ENCODE assay signal across 2 cellular contexts in genomic region chr15:50181983-50182232, GRCh38.
TF ChIP-seq lines count a peak whose summit lies in the region.

Gene SLC27A2 (plus strand): TSS chr15:50182196. CDS start chr15:50182428, 232 bp downstream.

TF ChIP-seq in K562, 482 proteins besides CTCF, POLR2A, EP300 and RAD21 (continued from another document and continues in another):
- TF ChIP-seq SMAD2 (IDR thresholded peaks at IDR 0.05; ENCODE audit: low read depth, low read length) (no peak), ZFP91 (CRISPR knock-in tag; IDR thresholded peaks at IDR 0.05) (no peak), HDAC1 (IDR thresholded peaks at IDR 0.05) (no peak), ZNF384 (IDR thresholded peaks at IDR 0.05; ENCODE audit: low read depth, low read length) (no peak), IRF2 (CRISPR knock-in tag; IDR thresholded peaks at IDR 0.05) (no peak), NR2C2 (CRISPR knock-in tag; IDR thresholded peaks at IDR 0.05) (peak; percentile 22; the same call in 1 of the 2 replicates), NR2C2 (tag; IDR thresholded peaks at IDR 0.05) (no peak), KLF16 (IDR thresholded peaks at IDR 0.05) (peak; percentile 36; the same call in 1 of the 2 replicates)
- TF ChIP-seq, protein P1, sequence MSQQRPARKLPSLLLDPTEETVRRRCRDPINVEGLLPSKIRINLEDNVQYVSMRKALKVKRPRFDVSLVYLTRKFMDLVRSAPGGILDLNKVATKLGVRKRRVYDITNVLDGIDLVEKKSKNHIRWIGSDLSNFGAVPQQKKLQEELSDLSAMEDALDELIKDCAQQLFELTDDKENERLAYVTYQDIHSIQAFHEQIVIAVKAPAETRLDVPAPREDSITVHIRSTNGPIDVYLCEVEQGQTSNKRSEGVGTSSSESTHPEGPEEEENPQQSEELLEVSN (IDR thresholded peaks at IDR 0.05; ENCODE audit: borderline replicate concordance in 1 of 2, extremely low read depth in 1 of 2, insufficient read depth in 1 of 2, insufficient read length in 1 of 2, low read depth in 1 of 2, low read length in 1 of 2, poor library complexity in 1 of 2, severe bottlenecking in 1 of 2): peak in 1 of 2 experiments; percentile 88
- TF ChIP-seq, protein P2, sequence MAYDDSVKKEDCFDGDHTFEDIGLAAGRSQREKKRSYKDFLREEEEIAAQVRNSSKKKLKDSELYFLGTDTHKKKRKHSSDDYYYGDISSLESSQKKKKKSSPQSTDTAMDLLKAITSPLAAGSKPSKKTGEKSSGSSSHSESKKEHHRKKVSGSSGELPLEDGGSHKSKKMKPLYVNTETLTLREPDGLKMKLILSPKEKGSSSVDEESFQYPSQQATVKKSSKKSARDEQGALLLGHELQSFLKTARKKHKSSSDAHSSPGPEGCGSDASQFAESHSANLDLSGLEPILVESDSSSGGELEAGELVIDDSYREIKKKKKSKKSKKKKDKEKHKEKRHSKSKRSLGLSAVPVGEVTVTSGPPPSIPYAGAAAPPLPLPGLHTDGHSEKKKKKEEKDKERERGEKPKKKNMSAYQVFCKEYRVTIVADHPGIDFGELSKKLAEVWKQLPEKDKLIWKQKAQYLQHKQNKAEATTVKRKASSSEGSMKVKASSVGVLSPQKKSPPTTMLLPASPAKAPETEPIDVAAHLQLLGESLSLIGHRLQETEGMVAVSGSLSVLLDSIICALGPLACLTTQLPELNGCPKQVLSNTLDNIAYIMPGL (CRISPR knock-in tag; IDR thresholded peaks at IDR 0.05): 0 out of 2 replicates have a peak, but pooled peaks have one; percentile 60
- TF ChIP-seq, protein P3, sequence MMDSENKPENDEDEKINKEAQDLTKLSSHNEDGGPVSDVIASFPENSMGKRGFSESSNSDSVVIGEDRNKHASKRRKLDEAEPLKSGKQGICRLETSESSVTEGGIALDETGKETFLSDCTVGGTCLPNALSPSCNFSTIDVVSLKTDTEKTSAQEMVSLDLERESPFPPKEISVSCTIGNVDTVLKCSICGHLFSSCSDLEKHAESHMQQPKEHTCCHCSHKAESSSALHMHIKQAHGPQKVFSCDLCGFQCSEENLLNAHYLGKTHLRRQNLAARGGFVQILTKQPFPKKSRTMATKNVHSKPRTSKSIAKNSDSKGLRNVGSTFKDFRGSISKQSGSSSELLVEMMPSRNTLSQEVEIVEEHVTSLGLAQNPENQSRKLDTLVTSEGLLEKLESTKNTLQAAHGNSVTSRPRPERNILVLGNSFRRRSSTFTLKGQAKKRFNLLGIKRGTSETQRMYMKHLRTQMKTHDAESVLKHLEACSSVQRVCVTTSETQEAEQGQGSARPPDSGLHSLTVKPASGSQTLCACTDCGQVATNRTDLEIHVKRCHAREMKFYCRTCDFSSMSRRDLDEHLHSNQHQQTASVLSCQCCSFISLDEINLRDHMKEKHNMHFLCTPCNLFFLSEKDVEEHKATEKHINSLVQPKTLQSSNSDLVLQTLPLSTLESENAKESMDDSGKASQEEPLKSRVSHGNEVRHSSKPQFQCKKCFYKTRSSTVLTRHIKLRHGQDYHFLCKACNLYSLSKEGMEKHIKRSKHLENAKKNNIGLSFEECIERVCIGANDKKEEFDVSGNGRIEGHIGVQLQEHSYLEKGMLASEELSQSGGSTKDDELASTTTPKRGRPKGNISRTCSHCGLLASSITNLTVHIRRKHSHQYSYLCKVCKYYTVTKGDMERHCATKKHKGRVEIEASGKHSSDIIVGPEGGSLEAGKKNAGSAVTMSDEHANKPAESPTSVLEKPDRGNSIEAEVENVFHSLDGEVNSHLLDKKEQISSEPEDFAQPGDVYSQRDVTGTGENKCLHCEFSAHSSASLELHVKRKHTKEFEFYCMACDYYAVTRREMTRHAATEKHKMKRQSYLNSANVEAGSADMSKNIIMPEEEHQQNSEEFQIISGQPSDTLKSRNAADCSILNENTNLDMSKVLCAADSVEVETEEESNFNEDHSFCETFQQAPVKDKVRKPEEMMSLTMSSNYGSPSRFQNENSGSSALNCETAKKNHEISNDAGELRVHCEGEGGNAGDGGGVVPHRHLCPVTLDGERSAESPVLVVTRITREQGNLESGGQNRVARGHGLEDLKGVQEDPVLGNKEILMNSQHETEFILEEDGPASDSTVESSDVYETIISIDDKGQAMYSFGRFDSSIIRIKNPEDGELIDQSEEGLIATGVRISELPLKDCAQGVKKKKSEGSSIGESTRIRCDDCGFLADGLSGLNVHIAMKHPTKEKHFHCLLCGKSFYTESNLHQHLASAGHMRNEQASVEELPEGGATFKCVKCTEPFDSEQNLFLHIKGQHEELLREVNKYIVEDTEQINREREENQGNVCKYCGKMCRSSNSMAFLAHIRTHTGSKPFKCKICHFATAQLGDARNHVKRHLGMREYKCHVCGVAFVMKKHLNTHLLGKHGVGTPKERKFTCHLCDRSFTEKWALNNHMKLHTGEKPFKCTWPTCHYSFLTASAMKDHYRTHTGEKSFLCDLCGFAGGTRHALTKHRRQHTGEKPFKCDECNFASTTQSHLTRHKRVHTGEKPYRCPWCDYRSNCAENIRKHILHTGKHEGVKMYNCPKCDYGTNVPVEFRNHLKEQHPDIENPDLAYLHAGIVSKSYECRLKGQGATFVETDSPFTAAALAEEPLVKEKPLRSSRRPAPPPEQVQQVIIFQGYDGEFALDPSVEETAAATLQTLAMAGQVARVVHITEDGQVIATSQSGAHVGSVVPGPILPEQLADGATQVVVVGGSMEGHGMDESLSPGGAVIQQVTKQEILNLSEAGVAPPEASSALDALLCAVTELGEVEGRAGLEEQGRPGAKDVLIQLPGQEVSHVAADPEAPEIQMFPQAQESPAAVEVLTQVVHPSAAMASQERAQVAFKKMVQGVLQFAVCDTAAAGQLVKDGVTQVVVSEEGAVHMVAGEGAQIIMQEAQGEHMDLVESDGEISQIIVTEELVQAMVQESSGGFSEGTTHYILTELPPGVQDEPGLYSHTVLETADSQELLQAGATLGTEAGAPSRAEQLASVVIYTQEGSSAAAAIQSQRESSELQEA (IDR thresholded peaks at IDR 0.05; ENCODE audit: low read depth): no peak

TF ChIP-seq in HepG2, 621 proteins besides CTCF, POLR2A, EP300 and RAD21 (continued from another document and continues in another):
- TF ChIP-seq GABPA (IDR thresholded peaks at IDR 0.05; ENCODE audit: low read depth, low read length): no peak
- no peak for TF ChIP-seq GABPA (CRISPR knock-in tag; IDR thresholded peaks at IDR 0.05; ENCODE audit: low read depth)
- no peak for TF ChIP-seq HNF4G (IDR thresholded peaks at IDR 0.05; ENCODE audit: borderline replicate concordance, low read depth, low read length)
- no peak for TF ChIP-seq HNF4G (CRISPR knock-in tag; IDR thresholded peaks at IDR 0.05; ENCODE audit: borderline replicate concordance, low read depth)
- no peak for TF ChIP-seq SP1 (IDR thresholded peaks at IDR 0.05)
- TF ChIP-seq SP1 (CRISPR knock-in tag; IDR thresholded peaks at IDR 0.05): no peak; the same call in 1 of the 2 replicates
- TF ChIP-seq RNF2 (conservative IDR thresholded peaks at IDR 0.05; ENCODE audit: low read depth): 0 out of 2 replicates have a peak, but pooled peaks have one; percentile 79
- TF ChIP-seq ZKSCAN5 (CRISPR knock-in tag; IDR thresholded peaks at IDR 0.05): no peak
- TF ChIP-seq, protein P4, sequence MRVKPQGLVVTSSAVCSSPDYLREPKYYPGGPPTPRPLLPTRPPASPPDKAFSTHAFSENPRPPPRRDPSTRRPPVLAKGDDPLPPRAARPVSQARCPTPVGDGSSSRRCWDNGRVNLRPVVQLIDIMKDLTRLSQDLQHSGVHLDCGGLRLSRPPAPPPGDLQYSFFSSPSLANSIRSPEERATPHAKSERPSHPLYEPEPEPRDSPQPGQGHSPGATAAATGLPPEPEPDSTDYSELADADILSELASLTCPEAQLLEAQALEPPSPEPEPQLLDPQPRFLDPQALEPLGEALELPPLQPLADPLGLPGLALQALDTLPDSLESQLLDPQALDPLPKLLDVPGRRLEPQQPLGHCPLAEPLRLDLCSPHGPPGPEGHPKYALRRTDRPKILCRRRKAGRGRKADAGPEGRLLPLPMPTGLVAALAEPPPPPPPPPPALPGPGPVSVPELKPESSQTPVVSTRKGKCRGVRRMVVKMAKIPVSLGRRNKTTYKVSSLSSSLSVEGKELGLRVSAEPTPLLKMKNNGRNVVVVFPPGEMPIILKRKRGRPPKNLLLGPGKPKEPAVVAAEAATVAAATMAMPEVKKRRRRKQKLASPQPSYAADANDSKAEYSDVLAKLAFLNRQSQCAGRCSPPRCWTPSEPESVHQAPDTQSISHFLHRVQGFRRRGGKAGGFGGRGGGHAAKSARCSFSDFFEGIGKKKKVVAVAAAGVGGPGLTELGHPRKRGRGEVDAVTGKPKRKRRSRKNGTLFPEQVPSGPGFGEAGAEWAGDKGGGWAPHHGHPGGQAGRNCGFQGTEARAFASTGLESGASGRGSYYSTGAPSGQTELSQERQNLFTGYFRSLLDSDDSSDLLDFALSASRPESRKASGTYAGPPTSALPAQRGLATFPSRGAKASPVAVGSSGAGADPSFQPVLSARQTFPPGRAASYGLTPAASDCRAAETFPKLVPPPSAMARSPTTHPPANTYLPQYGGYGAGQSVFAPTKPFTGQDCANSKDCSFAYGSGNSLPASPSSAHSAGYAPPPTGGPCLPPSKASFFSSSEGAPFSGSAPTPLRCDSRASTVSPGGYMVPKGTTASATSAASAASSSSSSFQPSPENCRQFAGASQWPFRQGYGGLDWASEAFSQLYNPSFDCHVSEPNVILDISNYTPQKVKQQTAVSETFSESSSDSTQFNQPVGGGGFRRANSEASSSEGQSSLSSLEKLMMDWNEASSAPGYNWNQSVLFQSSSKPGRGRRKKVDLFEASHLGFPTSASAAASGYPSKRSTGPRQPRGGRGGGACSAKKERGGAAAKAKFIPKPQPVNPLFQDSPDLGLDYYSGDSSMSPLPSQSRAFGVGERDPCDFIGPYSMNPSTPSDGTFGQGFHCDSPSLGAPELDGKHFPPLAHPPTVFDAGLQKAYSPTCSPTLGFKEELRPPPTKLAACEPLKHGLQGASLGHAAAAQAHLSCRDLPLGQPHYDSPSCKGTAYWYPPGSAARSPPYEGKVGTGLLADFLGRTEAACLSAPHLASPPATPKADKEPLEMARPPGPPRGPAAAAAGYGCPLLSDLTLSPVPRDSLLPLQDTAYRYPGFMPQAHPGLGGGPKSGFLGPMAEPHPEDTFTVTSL (CRISPR knock-in tag; IDR thresholded peaks at IDR 0.05; ENCODE audit: borderline replicate concordance): no peak
- no peak for TF ChIP-seq TCF7L2 (IDR thresholded peaks at IDR 0.05; ENCODE audit: low read depth, low read length)
- TF ChIP-seq ZNF326 (CRISPR knock-in tag; IDR thresholded peaks at IDR 0.05; ENCODE audit: borderline replicate concordance): no peak
- TF ChIP-seq ZMYM2 (CRISPR knock-in tag; IDR thresholded peaks at IDR 0.05): no peak
- TF ChIP-seq ZNF20 (CRISPR knock-in tag; IDR thresholded peaks at IDR 0.05): no peak
- TF ChIP-seq MAZ (IDR thresholded peaks at IDR 0.05; ENCODE audit: borderline replicate concordance, low read depth, low read length): no peak
- no peak for TF ChIP-seq MAZ (CRISPR knock-in tag; IDR thresholded peaks at IDR 0.05; ENCODE audit: low read depth)
- TF ChIP-seq ZNF510 (CRISPR knock-in tag; IDR thresholded peaks at IDR 0.05; ENCODE audit: low read depth): no peak
- no peak for TF ChIP-seq PRMT3 (CRISPR knock-in tag; IDR thresholded peaks at IDR 0.05; ENCODE audit: borderline replicate concordance, low read depth)
- TF ChIP-seq, protein P5, sequence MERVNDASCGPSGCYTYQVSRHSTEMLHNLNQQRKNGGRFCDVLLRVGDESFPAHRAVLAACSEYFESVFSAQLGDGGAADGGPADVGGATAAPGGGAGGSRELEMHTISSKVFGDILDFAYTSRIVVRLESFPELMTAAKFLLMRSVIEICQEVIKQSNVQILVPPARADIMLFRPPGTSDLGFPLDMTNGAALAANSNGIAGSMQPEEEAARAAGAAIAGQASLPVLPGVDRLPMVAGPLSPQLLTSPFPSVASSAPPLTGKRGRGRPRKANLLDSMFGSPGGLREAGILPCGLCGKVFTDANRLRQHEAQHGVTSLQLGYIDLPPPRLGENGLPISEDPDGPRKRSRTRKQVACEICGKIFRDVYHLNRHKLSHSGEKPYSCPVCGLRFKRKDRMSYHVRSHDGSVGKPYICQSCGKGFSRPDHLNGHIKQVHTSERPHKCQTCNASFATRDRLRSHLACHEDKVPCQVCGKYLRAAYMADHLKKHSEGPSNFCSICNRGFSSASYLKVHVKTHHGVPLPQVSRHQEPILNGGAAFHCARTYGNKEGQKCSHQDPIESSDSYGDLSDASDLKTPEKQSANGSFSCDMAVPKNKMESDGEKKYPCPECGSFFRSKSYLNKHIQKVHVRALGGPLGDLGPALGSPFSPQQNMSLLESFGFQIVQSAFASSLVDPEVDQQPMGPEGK (CRISPR knock-in tag; IDR thresholded peaks at IDR 0.05): peak; percentile 55
- 0 out of 2 replicates have a peak, but pooled peaks have one; percentile 24 for TF ChIP-seq NR0B2 (CRISPR knock-in tag; IDR thresholded peaks at IDR 0.05)
- no peak for TF ChIP-seq SOX13 (IDR thresholded peaks at IDR 0.05)
- no peak for TF ChIP-seq SOX13 (CRISPR knock-in tag; conservative IDR thresholded peaks at IDR 0.05 in 1 of 2, IDR thresholded peaks at IDR 0.05 in 1 of 2)
- no peak for TF ChIP-seq RFXANK (CRISPR knock-in tag; IDR thresholded peaks at IDR 0.05)
- TF ChIP-seq ZNF550 (CRISPR knock-in tag; IDR thresholded peaks at IDR 0.05; ENCODE audit: borderline replicate concordance): no peak
- TF ChIP-seq ZNF547 (CRISPR knock-in tag; IDR thresholded peaks at IDR 0.05): 0 out of 2 replicates have a peak, but pooled peaks have one; percentile 80
- TF ChIP-seq XRCC5 (optimal IDR thresholded peaks at IDR 0.05; ENCODE audit: low read length): peak; percentile 30
- TF ChIP-seq ARHGAP35 (CRISPR knock-in tag; IDR thresholded peaks at IDR 0.05; ENCODE audit: borderline replicate concordance): no peak
- TF ChIP-seq MED13 (CRISPR knock-in tag; IDR thresholded peaks at IDR 0.05): no peak
- no peak for TF ChIP-seq HMGA1 (CRISPR knock-in tag; conservative IDR thresholded peaks at IDR 0.05)
- TF ChIP-seq THYN1 (CRISPR knock-in tag; IDR thresholded peaks at IDR 0.05; ENCODE audit: borderline replicate concordance, low read depth): no peak
- TF ChIP-seq ASH2L (IDR thresholded peaks at IDR 0.05; ENCODE audit: insufficient read length, low read depth, low read length): no peak
- no peak for TF ChIP-seq JUNB (CRISPR knock-in tag; IDR thresholded peaks at IDR 0.05; ENCODE audit: borderline replicate concordance)
- TF ChIP-seq PHF5A (CRISPR knock-in tag; IDR thresholded peaks at IDR 0.05; ENCODE audit: low read depth, unreplicated experiment): no peak
- TF ChIP-seq ZNF557 (CRISPR knock-in tag; IDR thresholded peaks at IDR 0.05): no peak
- TF ChIP-seq ZNF546 (CRISPR knock-in tag; conservative IDR thresholded peaks at IDR 0.05): peak; percentile 27; the same call in 1 of the 2 replicates
- TF ChIP-seq SALL1 (CRISPR knock-in tag; IDR thresholded peaks at IDR 0.05): peak; percentile 41; the same call in 1 of the 2 replicates
- no peak for TF ChIP-seq PHF8 (CRISPR knock-in tag; IDR thresholded peaks at IDR 0.05)
- no peak for TF ChIP-seq SRSF4 (IDR thresholded peaks at IDR 0.05; ENCODE audit: low read depth, low read length, poor library complexity, severe bottlenecking)
